In genomic region chr4:2450394-2451035, GRCh38 we compare ENCODE assay signal across 26 cellular contexts. TPM values are rescaled to one million over a fixed set of nuclear protein-coding genes. Genes with fewer than 3 reads are reported as not detected.
"Had no signal": no experiment of that assay in that cellular context is flagged by ENCODE, and none has a peak within 500 bp of the region (broad histone marks: within the 10 kb centered on the region; RNA-seq: fewer than 3 reads in every experiment).

No MANE protein-coding gene starts in this region.

- H3K27me3 ChIP-seq: esophagus muscularis mucosa, heart left ventricle, left lung, pancreas, spleen, stomach had no signal

- ATAC-seq: activated CD4-positive, alpha-beta T cell treated with anti-CD3 and anti-CD28 coated beads for 36 hours; activated CD8-positive, alpha-beta memory T cell treated with anti-CD3 and anti-CD28 coated beads, Interleukin-2, amount 10 ng/mL, durations not matched to agents 7 days and 5 days; activated CD8-positive, alpha-beta T cell treated with anti-CD3 and anti-CD28 coated beads, Interleukin-2, amount 10 ng/mL, durations not matched to agents 7 days and 5 days; foreskin keratinocyte; left lung; pancreas; T-cell had no signal

- H3K9me3 ChIP-seq: esophagus muscularis mucosa, heart left ventricle, left lung, pancreas, psoas muscle, spleen, stomach, tibial artery had no signal

- H3K4me1 ChIP-seq: esophagus muscularis mucosa, foreskin keratinocyte, heart left ventricle, left lung, pancreas, psoas muscle, spleen, stomach, tibial artery had no signal

- H3K36me3 ChIP-seq: esophagus muscularis mucosa, heart left ventricle, left lung, pancreas, spleen, stomach, tibial artery had no signal

- H3K27ac ChIP-seq: esophagus muscularis mucosa, foreskin keratinocyte, heart left ventricle, left lung, pancreas, psoas muscle, spleen, stomach, tibial artery had no signal

- DNase-seq: activated B cell treated with CpG ODN at 0.5 μM for 24 hours; activated CD4-positive, alpha-beta T cell treated with anti-CD3 and anti-CD28 coated beads for 36 hours; activated CD8-positive, alpha-beta memory T cell treated with anti-CD3 and anti-CD28 coated beads, Interleukin-2, amount 10 ng/mL, durations not matched to agents 7 days and 5 days; activated CD8-positive, alpha-beta T cell treated with anti-CD3 and anti-CD28 coated beads, Interleukin-2, amount 10 ng/mL, durations not matched to agents 7 days and 5 days; activated naive CD8-positive, alpha-beta T cell treated with anti-CD3 and anti-CD28 coated beads, Interleukin-2, amount 50 U/mL, for 24 hours; activated T-cell treated with anti-CD3 and anti-CD28 coated beads, Interleukin-2, amount 50 U/mL, for 48 hours; amygdala; endodermal cell; foreskin keratinocyte; heart left ventricle; naive B cell; nephron progenitor cell; spleen; stimulated activated CD4-positive, alpha-beta T cell treated with anti-CD3 and anti-CD28 coated beads, Interleukin-2, amount 100 ng/mL, for 48 hours; stomach; T-cell; tibial artery had no signal

- H3K4me3 ChIP-seq: esophagus muscularis mucosa, heart left ventricle, left lung, pancreas, psoas muscle, spleen, stomach, tibial artery had no signal

RNA-seq across cellular contexts. Expression of gene CFAP99, which starts 31.8 kb away (rescaled TPM):
- total RNA-seq: activated B cell treated with CpG ODN at 0.5 μM for 24 hours; activated CD8-positive, alpha-beta memory T cell treated with anti-CD3 and anti-CD28 coated beads, Interleukin-2, amount 10 ng/mL, durations not matched to agents 7 days and 5 days; activated CD8-positive, alpha-beta T cell treated with anti-CD3 and anti-CD28 coated beads, Interleukin-2, amount 10 ng/mL, durations not matched to agents 7 days and 5 days; activated T-helper 2 cell treated with anti-CD3 and anti-CD28 coated beads, Interferon-gamma antibody, Interleukin-2, Interleukin-4, amounts not matched to agents 10 μg/mL and 5 μg/mL and 100 μg/mL, durations not matched to agents 14 hours and 24 hours and 36 hours; bronchial epithelial cell; endodermal cell; foreskin keratinocyte; heart left ventricle; lung microvascular endothelial cell; mesothelial cell of epicardium; psoas muscle; ureter had no signal
